35 cellular contexts compared by ENCODE assay signal in the genomic region with DNA sequence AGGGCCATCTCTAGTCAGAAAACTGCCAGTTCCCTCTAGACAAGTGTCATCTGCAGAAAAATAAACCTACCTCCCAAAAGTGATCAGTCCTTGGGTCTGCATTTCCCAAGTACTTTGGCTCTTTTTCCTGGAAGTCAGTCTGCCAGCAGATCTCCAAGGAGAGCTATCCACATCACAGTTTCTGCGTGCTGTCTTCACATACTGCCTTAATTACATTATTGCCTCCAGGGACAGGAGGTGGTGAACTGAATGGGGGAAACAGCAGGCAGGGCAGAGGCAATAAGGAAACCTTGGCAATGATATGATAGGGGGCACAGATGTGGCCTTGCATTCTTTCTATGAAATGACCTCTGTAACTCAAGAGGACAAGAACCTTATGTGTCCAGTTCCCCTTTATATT.
"Had no signal": no experiment of that assay in that cellular context is flagged by ENCODE, and none has a peak within 500 bp of the region (broad histone marks: within the 10 kb centered on the region; RNA-seq: fewer than 3 reads in every experiment).

No MANE protein-coding gene starts in this region.

- H3K27ac ChIP-seq: brain microvascular endothelial cell, Peyer's patch, RWPE1 had no signal

- H3K4me1 ChIP-seq: Peyer's patch had no signal

- H3K4me3 ChIP-seq: MG63, Peyer's patch had no signal

- H3K27me3 Mint-ChIP-seq: activated CD4-positive, alpha-beta T cell treated with anti-CD3 and anti-CD28 coated beads, Interleukin-2, amount 10 ng/mL, durations not matched to agents 7 days and 5 days had no signal

- ATAC-seq: activated CD4-positive, alpha-beta T cell treated with anti-CD3 and anti-CD28 coated beads for 36 hours; activated CD4-positive, CD25-positive, alpha-beta regulatory T cell treated with anti-CD3 and anti-CD28 coated beads, Interleukin-2, amount 50 U/mL, for 24 hours; activated CD8-positive, alpha-beta T cell treated with anti-CD3 and anti-CD28 coated beads, Interleukin-2, amount 10 ng/mL, durations not matched to agents 7 days and 5 days; activated naive CD8-positive, alpha-beta T cell treated with anti-CD3 and anti-CD28 coated beads, Interleukin-2, amount 50 U/mL, for 24 hours; PC-3; Right ventricle myocardium inferior had no signal

- H3K9me3 ChIP-seq: MG63, Peyer's patch had no signal

- H3K4me3 Mint-ChIP-seq: activated CD4-positive, alpha-beta T cell treated with anti-CD3 and anti-CD28 coated beads for 36 hours; activated CD4-positive, alpha-beta T cell treated with anti-CD3 and anti-CD28 coated beads, Interleukin-2, amount 10 ng/mL, durations not matched to agents 7 days and 5 days; activated CD8-positive, alpha-beta T cell treated with anti-CD3 and anti-CD28 coated beads, Interleukin-2, amount 10 ng/mL, durations not matched to agents 7 days and 5 days; activated naive CD4-positive, alpha-beta T cell treated with anti-CD3 and anti-CD28 coated beads, Interleukin-2, amount 10 ng/mL, durations not matched to agents 7 days and 5 days; activated naive CD8-positive, alpha-beta T cell; activated naive CD8-positive, alpha-beta T cell treated with anti-CD3 and anti-CD28 coated beads, Interleukin-2, amount 50 U/mL, for 24 hours had no signal

- H3K4me1 Mint-ChIP-seq: activated CD4-positive, alpha-beta T cell treated with anti-CD3 and anti-CD28 coated beads for 36 hours; activated CD4-positive, alpha-beta T cell treated with anti-CD3 and anti-CD28 coated beads, Interleukin-2, amount 10 ng/mL, durations not matched to agents 7 days and 5 days; activated naive CD4-positive, alpha-beta T cell treated with anti-CD3 and anti-CD28 coated beads, Interleukin-2, amount 10 ng/mL, durations not matched to agents 7 days and 5 days; activated naive CD8-positive, alpha-beta T cell treated with anti-CD3 and anti-CD28 coated beads, Interleukin-2, amount 50 U/mL, for 24 hours had no signal

- H3K36me3 Mint-ChIP-seq: activated naive CD4-positive, alpha-beta T cell treated with anti-CD3 and anti-CD28 coated beads, Interleukin-2, amount 10 ng/mL, durations not matched to agents 7 days and 5 days; activated naive CD8-positive, alpha-beta T cell had no signal

- H3K27ac Mint-ChIP-seq: activated CD4-positive, alpha-beta T cell treated with anti-CD3 and anti-CD28 coated beads for 36 hours; activated CD4-positive, alpha-beta T cell treated with anti-CD3 and anti-CD28 coated beads, Interleukin-2, amount 10 ng/mL, durations not matched to agents 7 days and 5 days; activated CD8-positive, alpha-beta T cell treated with anti-CD3 and anti-CD28 coated beads, Interleukin-2, amount 10 ng/mL, durations not matched to agents 7 days and 5 days; activated naive CD4-positive, alpha-beta T cell treated with anti-CD3 and anti-CD28 coated beads, Interleukin-2, amount 10 ng/mL, durations not matched to agents 7 days and 5 days; activated naive CD8-positive, alpha-beta T cell; activated naive CD8-positive, alpha-beta T cell treated with anti-CD3 and anti-CD28 coated beads, Interleukin-2, amount 50 U/mL, for 24 hours had no signal

- H3K36me3 ChIP-seq: brain microvascular endothelial cell, MG63, Peyer's patch had no signal

- H3K27me3 ChIP-seq: brain microvascular endothelial cell, MG63, Peyer's patch had no signal

- DNase-seq: activated CD4-positive, alpha-beta T cell treated with anti-CD3 and anti-CD28 coated beads for 36 hours; activated CD4-positive, alpha-beta T cell treated with anti-CD3 and anti-CD28 coated beads, Interleukin-2, amount 10 ng/mL, durations not matched to agents 7 days and 5 days; activated CD4-positive, alpha-beta T cell treated with anti-CD3 and anti-CD28 coated beads, Interleukin-2, amount 50 U/mL, for 48 hours; activated CD8-positive, alpha-beta memory T cell treated with anti-CD3 and anti-CD28 coated beads, Interleukin-2, amount 50 U/mL, for 48 hours; activated CD8-positive, alpha-beta T cell treated with anti-CD3 and anti-CD28 coated beads, Interleukin-2, amount 10 ng/mL, durations not matched to agents 7 days and 5 days; activated effector memory CD4-positive, alpha-beta T cell treated with Interleukin-2 at 50 U/mL for 16 hours; activated naive CD4-positive, alpha-beta T cell treated with anti-CD3 and anti-CD28 coated beads, Interleukin-2, amount 10 ng/mL, durations not matched to agents 7 days and 5 days; activated naive CD8-positive, alpha-beta T cell treated with anti-CD3 and anti-CD28 coated beads, Interleukin-2, amount 50 U/mL, for 24 hours; activated T-cell treated with anti-CD3 and anti-CD28 coated beads, Interleukin-2, amount 50 U/mL, for 48 hours; amniotic stem cell; aorta; brain microvascular endothelial cell; central memory CD4-positive, alpha-beta T cell; Kasumi-1; KG1; MG63; NCI-H1048; NCI-H1105 treated with DMSO at 0.1 percent for 48 hours; NCI-H1436; NCI-H1694; NCI-H1930; NCI-H2081 treated with DMSO at 0.1 percent for 48 hours; NCI-H345; NCI-H524 treated with DMSO at 0.1 percent for 48 hours; NCI-H748 treated with DMSO at 0.1 percent for 48 hours; NK-92 treated with Interleukin-12 subunit alpha and Interleukin-12 subunit beta, amount 100 ng/mL, for 24 hours; PC-3; Peyer's patch; SIG-M5; SW 1271; T1000 had no signal

- H3K9me3 Mint-ChIP-seq: activated CD4-positive, alpha-beta T cell treated with anti-CD3 and anti-CD28 coated beads, Interleukin-2, amount 10 ng/mL, durations not matched to agents 7 days and 5 days; activated naive CD4-positive, alpha-beta T cell treated with anti-CD3 and anti-CD28 coated beads, Interleukin-2, amount 10 ng/mL, durations not matched to agents 7 days and 5 days; activated naive CD8-positive, alpha-beta T cell treated with anti-CD3 and anti-CD28 coated beads, Interleukin-2, amount 50 U/mL, for 24 hours had no signal
